ENCODE assay signal across 14 cellular contexts in genomic region chr3:17398959-17399551, GRCh38.
DNase-seq lines count a peak whose midpoint lies in the region; ATAC-seq and TF ChIP-seq lines count a peak whose summit lies in the region.
"Had no signal": no experiment of that assay in that cellular context is flagged by ENCODE, and none has a peak within 500 bp of the region (broad histone marks: within the 10 kb centered on the region; RNA-seq: fewer than 3 reads in every experiment).

No MANE protein-coding gene starts in this region.

- 93 to 96% (median 95%) methylated on average over 2 of the region's 2 CpGs for WGBS in psoas muscle, 3 donors

- no peaks in the 10 kb centered on the region for H3K9me3 Mint-ChIP-seq in naive B cell

- DNase-seq in naive B cell (peak; percentile 46), NCI-H82 (lab: John Stamatoyannopoulos, UW) (no peak), NCI-H446 treated with DMSO at 0.1 percent for 48 hours (lab: John Stamatoyannopoulos, UW) (no peak), cardiac septum (ENCODE audit: low spot score) (no peak), psoas muscle (no peak)
- DNase-seq: activated CD4-positive, alpha-beta T cell treated with anti-CD3 and anti-CD28 coated beads, Interleukin-2, amount 50 U/mL, for 1 hour; adrenal gland; esophagus squamous epithelium; H7; left ventricle myocardium inferior; NCI-H1048 had no signal

- no peak overlapping the region for H3K4me3 ChIP-seq in psoas muscle
- H3K4me3 ChIP-seq: adrenal gland, esophagus squamous epithelium, left ventricle myocardium inferior had no signal

- peaks cover 0 to 9% of the 10 kb centered on the region in 2 donors for H3K36me3 Mint-ChIP-seq in naive B cell

- H3K4me1 Mint-ChIP-seq in naive B cell, result peaks cover 6 to 23% (median 16%) of the 10 kb centered on the region in 3 donors

- intact Hi-C loops in cardiac septum (cut with DNase I), result no loop called here
- intact Hi-C loops in psoas muscle (cut with DNase I), result loop anchor here in 1 of 2 donors (10.0 kb wide), 1 partner anchor 74 kb away; no protein-coding TSS in a partner anchor

- H3K27ac ChIP-seq in psoas muscle, result no peak overlapping the region
- H3K27ac ChIP-seq: adrenal gland, esophagus squamous epithelium, left ventricle myocardium inferior had no signal

- no peak overlapping the region for H3K4me3 Mint-ChIP-seq in naive B cell

- no peak for TF ChIP-seq CTCF in psoas muscle (IDR thresholded peaks at IDR 0.05)

- H3K27me3 Mint-ChIP-seq in naive B cell, result no peaks in the 10 kb centered on the region

- no peak overlapping the region for H3K27ac Mint-ChIP-seq in naive B cell

- H3K27me3 ChIP-seq in psoas muscle (ENCODE audit: insufficient read depth in 3 of 3, low read length in 2 of 3), result no peaks in the 10 kb centered on the region
- H3K27me3 ChIP-seq: adrenal gland, esophagus squamous epithelium had no signal

- H3K4me1 ChIP-seq in psoas muscle, result no peaks in the 10 kb centered on the region
- H3K4me1 ChIP-seq: adrenal gland, esophagus squamous epithelium, left ventricle myocardium inferior had no signal

- peaks cover 0 to 30% of the 10 kb centered on the region in 2 donors for H3K36me3 ChIP-seq in psoas muscle (ENCODE audit: insufficient read depth in 1 of 2, low read depth in 1 of 2)
- H3K36me3 ChIP-seq: adrenal gland had no signal

- H3K9me3 ChIP-seq in psoas muscle, result no peaks in the 10 kb centered on the region
- H3K9me3 ChIP-seq: adrenal gland, esophagus squamous epithelium, left ventricle myocardium inferior had no signal

- peak; percentile 96 for ATAC-seq in GM18909 (IDR thresholded peaks at IDR 0.05; ENCODE audit: poor library complexity, unreplicated experiment)
- peak; percentile 98 for ATAC-seq in HG02588 (IDR thresholded peaks at IDR 0.05; ENCODE audit: unreplicated experiment)
- ATAC-seq in HG03439 (IDR thresholded peaks at IDR 0.05; ENCODE audit: unreplicated experiment), result peak; percentile 94
- ATAC-seq in naive B cell (ENCODE audit: low read depth in 2 of 2), result peak; percentile 86
- ATAC-seq in psoas muscle, result no peak

Comparison
In these comparisons a context has a peak if more than half of its experiments do, and no peak if none do; other contexts are left out.
1. ATAC-seq: peak in GM18909 (single experiment), HG02588 (single experiment), HG03439 (single experiment) and naive B cell (2 of 2); none in psoas muscle (0 of 4).